Comparison of ENCODE assay signal across 29 cellular contexts in the genomic region with DNA sequence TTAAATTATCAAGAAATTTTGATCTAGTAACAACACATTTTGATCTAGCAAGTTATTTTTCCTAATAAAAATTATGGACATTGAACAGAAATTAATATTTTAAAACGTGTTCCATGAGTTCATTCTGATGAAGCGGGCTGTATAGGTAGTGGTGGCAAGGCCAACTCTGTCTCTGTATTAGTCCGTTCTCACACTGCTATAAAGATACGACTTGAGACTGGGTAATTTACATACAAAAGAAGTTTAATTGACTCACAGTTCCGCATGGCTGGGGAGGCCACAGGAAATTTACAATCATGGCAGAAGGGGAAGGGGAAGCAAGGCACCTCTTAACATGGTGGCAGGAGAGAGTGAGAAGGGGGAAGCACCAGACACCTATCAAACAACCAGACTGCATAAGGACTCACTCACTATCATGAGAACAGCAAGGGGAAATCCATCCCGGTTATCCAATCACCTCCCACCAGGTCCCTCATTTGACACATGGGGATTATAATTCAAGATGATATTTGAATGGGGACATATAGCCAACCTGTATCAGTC.
DNase-seq lines count a peak whose midpoint lies in the region; ATAC-seq, FAIRE-seq and TF ChIP-seq lines count a peak whose summit lies in the region.
"Had no signal": no experiment of that assay in that cellular context is flagged by ENCODE, and none has a peak within 500 bp of the region (broad histone marks: within the 10 kb centered on the region; RNA-seq: fewer than 3 reads in every experiment).

No MANE protein-coding gene starts in this region.

- peak; percentile 53 for ATAC-seq in HG02852 (IDR thresholded peaks at IDR 0.05; ENCODE audit: unreplicated experiment)
- ATAC-seq in HG03469 (IDR thresholded peaks at IDR 0.05; ENCODE audit: unreplicated experiment), result peak; percentile 33
- ATAC-seq: CD8-positive, alpha-beta T cell; Panc1; T-cell had no signal

- DNase-seq in GM12891 (ENCODE audit: insufficient read length, low spot score), result no peak
- peak; percentile 46 for DNase-seq in endodermal cell
- no peak for DNase-seq in pons (ENCODE audit: low spot score)
- no peak for DNase-seq in germinal center (ENCODE audit: low spot score)
- no peak for DNase-seq in transverse colon
- no peak for DNase-seq in iPS-NIHi11 (ENCODE audit: low spot score)
- DNase-seq: activated CD4-positive, alpha-beta T cell treated with anti-CD3 and anti-CD28 coated beads for 1 hour; activated CD8-positive, alpha-beta memory T cell treated with anti-CD3 and anti-CD28 coated beads for 24 hours; activated gamma-delta T cell treated with Interleukin-2 at 50 U/mL for 16 hours; activated T-cell treated with anti-CD3 and anti-CD28 coated beads, Interleukin-2, amount 50 U/mL, for 24 hours; AML-193; CD8-positive, alpha-beta T cell; cerebellar nuclear complex; DMS153; head of caudate nucleus; HFFc6; NCI-H1105; NCI-H2081; NCI-H345; nucleus accumbens; SIG-M5; T-cell had no signal

- H3K4me3 ChIP-seq in endodermal cell (ENCODE audit: low read length), result no peak overlapping the region
- H3K4me3 ChIP-seq in transverse colon, result no peak overlapping the region

- no peak overlapping the region for H3K27ac Mint-ChIP-seq in endodermal cell
- H3K27ac Mint-ChIP-seq: activated T-cell treated with anti-CD3 and anti-CD28 coated beads, Interleukin-2, amount 50 U/mL, for 24 hours; CD8-positive, alpha-beta T cell; HFFc6; T-cell had no signal

- no peaks in the 10 kb centered on the region for H3K36me3 ChIP-seq in endodermal cell (ENCODE audit: control insufficient read depth, insufficient read depth, low read length)
- no peaks in the 10 kb centered on the region for H3K36me3 ChIP-seq in transverse colon

- FAIRE-seq in GM12891 (lab: Jason Lieb, UNC), result peak; percentile 76
- FAIRE-seq: A204.1, G401.6, TTC549 had no signal

- H3K9me3 Mint-ChIP-seq in endodermal cell, result no peaks in the 10 kb centered on the region
- H3K9me3 Mint-ChIP-seq: activated T-cell treated with anti-CD3 and anti-CD28 coated beads, Interleukin-2, amount 50 U/mL, for 24 hours; CD8-positive, alpha-beta T cell; T-cell had no signal

- TF ChIP-seq CTCF in endodermal cell (conservative IDR thresholded peaks at IDR 0.05) (no peak), transverse colon (IDR thresholded peaks at IDR 0.05) (no peak)

- TF ChIP-seq EP300 in transverse colon (IDR thresholded peaks at IDR 0.05; ENCODE audit: low read depth), result no peak

- TF ChIP-seq POLR2A in GM12891 (IDR thresholded peaks at IDR 0.05; ENCODE audit: low read depth, low read length) (no peak), transverse colon (IDR thresholded peaks at IDR 0.05) (no peak)

- peaks cover 10% of the 10 kb centered on the region for H3K4me1 Mint-ChIP-seq in endodermal cell
- H3K4me1 Mint-ChIP-seq: T-cell had no signal

- in situ Hi-C loops in transverse colon (cut with MboI; ENCODE audit: low pct_ligation_motif_present in 1 of 4, low pct_unique_long_range_greater_than_20kb in 1 of 4, low sequenced_read_pairs in 3 of 4), result no loop called here

- H3K9ac ChIP-seq in endodermal cell (ENCODE audit: extremely low read depth, low read length, poor library complexity, severe bottlenecking), result no peak overlapping the region

- H3K9me3 ChIP-seq in endodermal cell (ENCODE audit: control insufficient read depth, low read length) (no peaks in the 10 kb centered on the region), transverse colon (no peaks in the 10 kb centered on the region)

- H3K36me3 Mint-ChIP-seq in endodermal cell (ENCODE audit: low read depth), result no peaks in the 10 kb centered on the region
- H3K36me3 Mint-ChIP-seq: CD8-positive, alpha-beta T cell; T-cell had no signal

- WGBS in endodermal cell (ENCODE audit: insufficient coverage in 1 of 2, insufficient read length in 1 of 2), 2 experiments, result 66 to 80% methylated on average over 1 to 6 of the region's 6 CpGs
- WGBS in transverse colon (ENCODE audit: low coverage in 1 of 2), 2 donors, result 62 to 82% methylated on average over 6 of the region's 6 CpGs

- intact Hi-C loops in transverse colon (cut with DNase I; ENCODE audit: low total_unique reads), result no loop called here

- no peak overlapping the region for H3K4me3 Mint-ChIP-seq in endodermal cell
- H3K4me3 Mint-ChIP-seq: activated T-cell treated with anti-CD3 and anti-CD28 coated beads, Interleukin-2, amount 50 U/mL, for 24 hours; CD8-positive, alpha-beta T cell; HFFc6; T-cell had no signal

- no peaks in the 10 kb centered on the region for H3K27me3 Mint-ChIP-seq in endodermal cell (ENCODE audit: insufficient read depth)
- H3K27me3 Mint-ChIP-seq: activated T-cell treated with anti-CD3 and anti-CD28 coated beads, Interleukin-2, amount 50 U/mL, for 24 hours had no signal

- no peaks in the 10 kb centered on the region for H3K27me3 ChIP-seq in endodermal cell (ENCODE audit: control insufficient read depth, insufficient read depth, low read length, poor library complexity, severe bottlenecking)
- no peaks in the 10 kb centered on the region for H3K27me3 ChIP-seq in transverse colon

- H3K4me1 ChIP-seq in endodermal cell (ENCODE audit: control insufficient read depth, insufficient read depth, low read length) (no peaks in the 10 kb centered on the region), transverse colon (no peaks in the 10 kb centered on the region)

- H3K27ac ChIP-seq in endodermal cell (ENCODE audit: low read depth, low read length), result no peak overlapping the region
- no peak overlapping the region for H3K27ac ChIP-seq in transverse colon
- H3K27ac ChIP-seq: epithelial cell of prostate had no signal

TF ChIP-seq in GM12891, 5 proteins besides CTCF, POLR2A, EP300 and RAD21:
- TF ChIP-seq POLR2AphosphoS5 (IDR thresholded peaks at IDR 0.05; ENCODE audit: low read depth, low read length), result no peak
- TF ChIP-seq SPI1 (IDR thresholded peaks at IDR 0.05; ENCODE audit: low read depth, low read length), result no peak
- no peak for TF ChIP-seq TAF1 (IDR thresholded peaks at IDR 0.05; ENCODE audit: low read depth, low read length)
- TF ChIP-seq PAX5 (IDR thresholded peaks at IDR 0.05; ENCODE audit: insufficient read depth, low read length, severe bottlenecking), result no peak
- no peak for TF ChIP-seq POU2F2 (IDR thresholded peaks at IDR 0.05; ENCODE audit: low read depth, low read length)
